In the genomic region with DNA sequence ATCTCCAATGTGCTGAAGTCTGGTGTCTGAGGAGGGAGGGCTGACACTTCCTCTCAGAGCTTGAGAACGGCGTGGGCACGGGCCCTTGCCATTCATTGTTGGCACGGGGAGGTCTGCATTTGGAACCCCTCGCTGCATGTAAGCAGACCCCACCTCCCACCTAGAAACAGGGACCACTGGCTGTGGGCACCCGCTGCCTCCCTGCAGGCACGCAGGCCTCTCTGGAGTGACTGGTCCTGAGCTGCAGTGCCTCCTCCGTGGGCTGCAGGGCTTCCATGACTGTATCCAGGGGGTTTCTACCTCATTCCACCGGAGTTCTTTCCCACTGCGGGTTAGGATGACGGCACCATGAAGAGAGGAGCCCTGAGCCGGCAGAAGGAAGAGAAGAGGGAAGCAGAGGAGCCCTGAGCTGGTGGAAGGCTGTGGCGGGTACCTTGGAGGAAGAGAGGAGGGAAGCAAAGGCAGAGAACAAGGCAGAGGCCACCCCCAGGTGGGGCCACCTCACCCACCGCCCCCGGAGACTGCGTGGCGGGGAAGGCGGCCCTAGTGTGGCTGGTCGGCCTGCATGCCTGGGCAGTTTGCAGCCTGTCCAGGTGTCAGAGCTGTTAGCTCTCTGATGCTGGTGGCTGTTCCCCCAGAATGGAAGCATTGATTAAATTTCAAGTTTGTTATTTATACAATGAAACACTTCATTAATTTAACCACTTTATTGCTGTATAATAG, we compare ENCODE assay signal across 20 cellular contexts.
A peak's percentile ranks its signal among the peaks of the same experiment; 100 is the strongest.
DNase-seq lines count a peak whose midpoint lies in the region; FAIRE-seq and TF ChIP-seq lines count a peak whose summit lies in the region.
"Had no signal": no experiment of that assay in that cellular context is flagged by ENCODE, and none has a peak within 500 bp of the region (broad histone marks: within the 10 kb centered on the region; RNA-seq: fewer than 3 reads in every experiment).

No MANE protein-coding gene starts in this region.

- no peak overlapping the region for H3K18ac ChIP-seq in H9 (ENCODE audit: insufficient read length, low read depth, low read length)

- H3K23ac ChIP-seq in H9 (ENCODE audit: insufficient read length, low read depth, low read length): no peak overlapping the region

- no peak overlapping the region for H4K5ac ChIP-seq in H9 (ENCODE audit: insufficient read length, low read depth, low read length)

- no TSS peak for BruUV-seq in Caco-2 (replicated peaks; lab: Mats Ljungman, UMichigan)

- TF ChIP-seq CTCF in Caco-2 (IDR thresholded peaks at IDR 0.05; ENCODE audit: insufficient read depth in 1 of 2, low read depth in 1 of 2, low read length in 1 of 2, severe bottlenecking in 1 of 2, unreplicated experiment in 1 of 2) (no peak), H9 (conservative IDR thresholded peaks at IDR 0.05) (no peak), bronchial epithelial cell (IDR thresholded peaks at IDR 0.05; ENCODE audit: insufficient read depth, low read length, severe bottlenecking) (no peak)

- no peak overlapping the region for H2BK5ac ChIP-seq in H9 (ENCODE audit: insufficient read length, low read length)

- CTCF ChIA-PET in Caco-2 (lab: Charles Lee): no interaction called here
- CTCF ChIA-PET in CD8-positive, alpha-beta memory T cell (lab: Charles Lee): no interaction called here

- H4K91ac ChIP-seq in H9 (ENCODE audit: insufficient read length, low read depth, low read length): no peak overlapping the region

- H3K4me3 Mint-ChIP-seq in Caco-2 (ENCODE audit: unreplicated experiment) (no peak overlapping the region), H9 (no peak overlapping the region)
- H3K4me3 Mint-ChIP-seq in CD8-positive, alpha-beta memory T cell: no peak overlapping the region
- H3K4me3 Mint-ChIP-seq: CD4-positive, alpha-beta T cell; GM23338 had no signal

- H3K27ac ChIP-seq in H9 (ENCODE audit: insufficient read length, low read depth, low read length): no peak overlapping the region
- no peak overlapping the region for H3K27ac ChIP-seq in CD8-positive, alpha-beta memory T cell (ENCODE audit: low read depth, low read length)
- H3K27ac ChIP-seq: BLaER1, SK-N-MC had no signal

- no peak overlapping the region for H2BK120ac ChIP-seq in H9 (ENCODE audit: low read depth, low read length, poor library complexity, severe bottlenecking)

- H3K9me3 ChIP-seq in Caco-2 (no peaks in the 10 kb centered on the region), H9 (ENCODE audit: control insufficient read depth, low read depth, low read length) (no peaks in the 10 kb centered on the region)
- H3K9me3 ChIP-seq in CD8-positive, alpha-beta memory T cell (ENCODE audit: low read length): no peaks in the 10 kb centered on the region

- no peak overlapping the region for H3K4me2 ChIP-seq in H9 (ENCODE audit: insufficient read depth, insufficient read length, low read length)
- H3K4me2 ChIP-seq: BLaER1, GM23338 had no signal

- H3K4me3 ChIP-seq in Caco-2 (ENCODE audit: low read depth, low read length): no peak overlapping the region
- no peak overlapping the region for H3K4me3 ChIP-seq in bronchial epithelial cell (ENCODE audit: low read depth, low read length)
- H3K4me3 ChIP-seq in CD8-positive, alpha-beta memory T cell (ENCODE audit: low read length): no peak overlapping the region
- H3K4me3 ChIP-seq: BLaER1, GM23338, SK-N-MC had no signal

- no peak overlapping the region for H3T11ph ChIP-seq in H9 (ENCODE audit: low read length)

- no peaks in the 10 kb centered on the region for H3K79me2 ChIP-seq in H9 (ENCODE audit: insufficient read depth, low read length)

- no peaks in the 10 kb centered on the region for H3K79me1 ChIP-seq in H9 (ENCODE audit: insufficient read depth, low read depth, low read length, poor library complexity, severe bottlenecking)

- no peaks in the 10 kb centered on the region for H4K20me1 ChIP-seq in H9 (ENCODE audit: control insufficient read depth, insufficient read depth, insufficient read length)

- FAIRE-seq in bronchial epithelial cell (lab: Jason Lieb, UNC): no peak
- FAIRE-seq: GM12891 had no signal

- no CpG with 5 or more reads among the region's 19 CpGs for WGBS in H9 (ENCODE audit: extremely low coverage, insufficient read length, low lambda C conversion rate)

- H4K8ac ChIP-seq in H9 (replicated peaks; ENCODE audit: insufficient read length, low read depth, low read length): no peak overlapping the region

- no peaks in the 10 kb centered on the region for H3K23me2 ChIP-seq in H9 (ENCODE audit: insufficient read length, low read depth, low read length, poor library complexity, severe bottlenecking)

- no peak overlapping the region for H3K9ac ChIP-seq in H9 (ENCODE audit: extremely low read depth, insufficient read length, low read length)
- H3K9ac ChIP-seq: BLaER1 had no signal

- POLR2A ChIA-PET in Caco-2 (lab: Charles Lee): interaction anchor here (0.5 kb wide), 1 partner anchor 198 kb away, joined by 3 read pairs; no protein-coding TSS in a partner anchor
- POLR2A ChIA-PET in CD8-positive, alpha-beta memory T cell (lab: Charles Lee): no interaction called here

- H3K36me3 Mint-ChIP-seq in Caco-2 (ENCODE audit: insufficient read depth, unreplicated experiment): peaks cover 56% of the 10 kb centered on the region
- H3K36me3 Mint-ChIP-seq in H9 (ENCODE audit: insufficient read depth in 1 of 3, low read depth in 3 of 3): peaks cover 43 to 78% (median 73%) of the 10 kb centered on the region in 3 experiments
- H3K36me3 Mint-ChIP-seq in CD8-positive, alpha-beta memory T cell: peaks cover 0 to 81% (median 11%) of the 10 kb centered on the region in 3 donors

- DNase-seq in Caco-2 (no peak), H9 (no peak), bronchial epithelial cell (ENCODE audit: low read depth) (peak; percentile 8), posterior vena cava (ENCODE audit: low spot score) (peak; percentile 67), Ammon's horn (ENCODE audit: low spot score) (no peak), putamen (ENCODE audit: low spot score) (no peak)
- no peak for DNase-seq in CD8-positive, alpha-beta memory T cell
- DNase-seq: CD4-positive, alpha-beta T cell; DND-41; KG1; NCI-H1092 treated with DMSO at 0.1 percent for 48 hours; NCI-H2029 treated with DMSO at 0.1 percent for 48 hours; NCI-H345; NCI-H524; NCI-H774; SHP77 had no signal

- H2AFZ ChIP-seq in H9 (ENCODE audit: low read length): no peak overlapping the region
- H2AFZ ChIP-seq: GM23338 had no signal

- no peaks in the 10 kb centered on the region for H3K27me3 Mint-ChIP-seq in Caco-2 (ENCODE audit: insufficient read depth, unreplicated experiment)
- no peaks in the 10 kb centered on the region; the same call in 1 of the 2 replicates for H3K27me3 Mint-ChIP-seq in H9 (ENCODE audit: low read depth)
- H3K27me3 Mint-ChIP-seq in CD8-positive, alpha-beta memory T cell: no peaks in the 10 kb centered on the region
- H3K27me3 Mint-ChIP-seq: CD4-positive, alpha-beta T cell had no signal

- no peaks in the 10 kb centered on the region for H3K27me3 ChIP-seq in Caco-2 (replicated peaks; ENCODE audit: control insufficient read depth, insufficient read depth, low read length)
- no peaks in the 10 kb centered on the region for H3K27me3 ChIP-seq in H9 (ENCODE audit: insufficient read depth, low read length)
- H3K27me3 ChIP-seq in bronchial epithelial cell (ENCODE audit: control insufficient read depth, insufficient read depth, low read length): no peaks in the 10 kb centered on the region
- no peaks in the 10 kb centered on the region for H3K27me3 ChIP-seq in CD8-positive, alpha-beta memory T cell (ENCODE audit: insufficient read depth, low read length, poor library complexity, severe bottlenecking)
- H3K27me3 ChIP-seq: BLaER1 had no signal

- intact Hi-C loops in Caco-2 (cut with micrococcal nuclease; ENCODE audit: unreplicated experiment) (no loop called here), posterior vena cava (cut with DNase I) (no loop called here)

- H3K27ac Mint-ChIP-seq in Caco-2 (ENCODE audit: unreplicated experiment) (peak overlapping the region; percentile 45), H9 (peak overlapping the region in 2 of 3 experiments; percentile 62 to 64; a peak in 3 of 7 replicates)
- peak overlapping the region in 2 of 8 donors; percentile 1 to 20 for H3K27ac Mint-ChIP-seq in CD8-positive, alpha-beta memory T cell
- H3K27ac Mint-ChIP-seq: CD4-positive, alpha-beta T cell; GM23338 had no signal

- H3K14ac ChIP-seq in H9 (ENCODE audit: insufficient read depth, low read length): no peak overlapping the region

- H2BK20ac ChIP-seq in H9 (ENCODE audit: low read depth, low read length, poor library complexity, severe bottlenecking): no peak overlapping the region

- no peak overlapping the region for H2AK5ac ChIP-seq in H9 (ENCODE audit: insufficient read length, low read length)

- H3K36me3 ChIP-seq in Caco-2 (ENCODE audit: control insufficient read depth, insufficient read depth, low read length) (peaks cover 2% of the 10 kb centered on the region; the same call in 1 of the 2 replicates), bronchial epithelial cell (ENCODE audit: control insufficient read depth, insufficient read depth, low read length) (peaks cover 10% of the 10 kb centered on the region)
- H3K36me3 ChIP-seq in CD8-positive, alpha-beta memory T cell (ENCODE audit: insufficient read depth, low read length): peaks cover 7% of the 10 kb centered on the region

- H2BK12ac ChIP-seq in H9 (ENCODE audit: insufficient read length, low read depth, low read length): no peak overlapping the region

- H3K4me1 ChIP-seq in Caco-2 (no peaks in the 10 kb centered on the region), H9 (ENCODE audit: insufficient read depth, low read length) (no peaks in the 10 kb centered on the region)
- no peaks in the 10 kb centered on the region for H3K4me1 ChIP-seq in CD8-positive, alpha-beta memory T cell (ENCODE audit: insufficient read depth, low read length)

- H3K56ac ChIP-seq in H9 (ENCODE audit: insufficient read length, low read depth, low read length): no peak overlapping the region

- H3K9me3 Mint-ChIP-seq in Caco-2 (ENCODE audit: unreplicated experiment): no peaks in the 10 kb centered on the region
- H3K9me3 Mint-ChIP-seq in H9: no peaks in the 10 kb centered on the region; a peak in 1 of 5 replicates
- H3K9me3 Mint-ChIP-seq in CD8-positive, alpha-beta memory T cell: no peaks in the 10 kb centered on the region
- H3K9me3 Mint-ChIP-seq: CD4-positive, alpha-beta T cell; GM23338 had no signal

- H2BK15ac ChIP-seq in H9 (ENCODE audit: low read depth, low read length): no peak overlapping the region

- no peaks in the 10 kb centered on the region for H3K4me1 Mint-ChIP-seq in Caco-2 (ENCODE audit: low read depth, unreplicated experiment)
- no peaks in the 10 kb centered on the region for H3K4me1 Mint-ChIP-seq in H9
- H3K4me1 Mint-ChIP-seq in CD8-positive, alpha-beta memory T cell: peaks cover 12 to 18% (median 12%) of the 10 kb centered on the region in 3 donors
- H3K4me1 Mint-ChIP-seq: GM23338 had no signal

- no peak overlapping the region for H3K4ac ChIP-seq in H9 (ENCODE audit: low read depth, low read length)

Comparison
In these comparisons a context has a peak if more than half of its experiments do, and no peak if none do; other contexts are left out.
1. DNase-seq: peak in bronchial epithelial cell (single experiment) and posterior vena cava (single experiment); none in Caco-2 (0 of 2), H9 (single experiment), CD8-positive, alpha-beta memory T cell (0 of 5), Ammon's horn (single experiment) and putamen (single experiment).